22 cellular contexts compared by ENCODE assay signal in the genomic region with DNA sequence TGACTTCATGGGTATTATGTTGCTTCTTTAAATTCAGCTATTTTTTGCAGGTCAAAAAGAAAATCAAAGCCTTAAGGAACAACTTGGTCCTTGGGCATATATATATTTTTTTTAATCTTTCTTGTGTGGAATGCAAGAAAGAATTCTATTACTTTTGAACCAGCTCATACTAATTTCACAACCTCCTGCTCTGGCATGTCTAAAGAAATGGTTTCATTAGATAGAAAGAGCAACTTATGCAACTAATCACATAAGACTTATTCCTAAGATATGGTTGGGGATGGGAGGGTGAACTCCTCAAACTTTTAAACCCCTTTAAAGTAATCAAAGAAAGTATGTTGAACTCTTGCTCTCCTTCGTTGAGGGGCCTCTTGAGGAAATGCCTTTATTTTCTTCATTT.
"Had no signal": no experiment of that assay in that cellular context is flagged by ENCODE, and none has a peak within 500 bp of the region (broad histone marks: within the 10 kb centered on the region; RNA-seq: fewer than 3 reads in every experiment).

No MANE protein-coding gene starts in this region.

- FAIRE-seq: bronchial epithelial cell had no signal

- H3K27me3 ChIP-seq: gastroesophageal sphincter, heart right ventricle, neural progenitor cell, right lobe of liver, spleen, testis, upper lobe of right lung had no signal

- H3K9ac ChIP-seq: neural progenitor cell had no signal

- H3K4me1 ChIP-seq: heart right ventricle, neural progenitor cell, prostate gland, spleen, testis, upper lobe of right lung had no signal

- H3K36me3 ChIP-seq: gastroesophageal sphincter, heart right ventricle, neural progenitor cell, prostate gland, right lobe of liver, spleen, upper lobe of right lung had no signal

- H3K4me3 ChIP-seq: gastroesophageal sphincter, heart right ventricle, mucosa of descending colon, neural progenitor cell, prostate gland, right lobe of liver, spleen, testis, upper lobe of right lung had no signal

- ATAC-seq: activated CD4-positive, alpha-beta T cell treated with anti-CD3 and anti-CD28 coated beads for 36 hours; activated T-helper 17 cell treated with anti-CD3 and anti-CD28 coated beads, Interleukin-2, amount 50 U/mL, for 72 hours; effector memory CD8-positive, alpha-beta T cell; gastroesophageal sphincter; heart right ventricle; mucosa of descending colon; right lobe of liver; SK-N-SH treated with all-trans-retinoic acid at 6 μM for 48 hours; stimulated activated memory B cell treated with anti-CD40 and anti-IgM and Interleukin-4, amounts not matched to agents 10 μg/mL and 1 μg/mL and 100 μg/mL, for 72 hours; T-cell; upper lobe of right lung; WTC11 had no signal

- H3K27me3 Mint-ChIP-seq: activated CD4-positive, alpha-beta memory T cell treated with anti-CD3 and anti-CD28 coated beads for 36 hours; activated T-helper 17 cell treated with anti-CD3 and anti-CD28 coated beads, Interleukin-2, amount 50 U/mL, for 72 hours; effector memory CD8-positive, alpha-beta T cell; T-cell had no signal

- H3K4me2 ChIP-seq: neural progenitor cell had no signal

- H3K36me3 Mint-ChIP-seq: activated CD4-positive, alpha-beta memory T cell treated with anti-CD3 and anti-CD28 coated beads for 36 hours; naive B cell; neural progenitor cell; stimulated activated memory B cell treated with anti-CD40 and anti-IgM and Interleukin-4, amounts not matched to agents 10 μg/mL and 1 μg/mL and 100 μg/mL, for 72 hours; T-cell; WTC11 had no signal

- H3K9me3 Mint-ChIP-seq: activated CD4-positive, alpha-beta memory T cell treated with anti-CD3 and anti-CD28 coated beads for 36 hours; activated naive CD4-positive, alpha-beta T cell treated with anti-CD3 and anti-CD28 coated beads for 36 hours; activated T-helper 17 cell treated with anti-CD3 and anti-CD28 coated beads, Interleukin-2, amount 50 U/mL, for 72 hours; effector memory CD8-positive, alpha-beta T cell; neural progenitor cell; stimulated activated memory B cell treated with anti-CD40 and anti-IgM and Interleukin-4, amounts not matched to agents 10 μg/mL and 1 μg/mL and 100 μg/mL, for 72 hours had no signal

- H3K4me1 Mint-ChIP-seq: activated CD4-positive, alpha-beta T cell treated with anti-CD3 and anti-CD28 coated beads for 36 hours; activated T-helper 17 cell treated with anti-CD3 and anti-CD28 coated beads, Interleukin-2, amount 50 U/mL, for 72 hours; naive B cell; neural progenitor cell; stimulated activated memory B cell treated with anti-CD40 and anti-IgM and Interleukin-4, amounts not matched to agents 10 μg/mL and 1 μg/mL and 100 μg/mL, for 72 hours; T-cell; WTC11 had no signal

- DNase-seq: activated CD4-positive, alpha-beta memory T cell treated with anti-CD3 and anti-CD28 coated beads for 36 hours; activated CD4-positive, alpha-beta T cell treated with anti-CD3 and anti-CD28 coated beads for 36 hours; activated naive CD4-positive, alpha-beta T cell treated with anti-CD3 and anti-CD28 coated beads for 36 hours; effector memory CD8-positive, alpha-beta T cell; heart right ventricle; mesenchymal stem cell; mucosa of descending colon; naive B cell; right lobe of liver; spleen; stimulated activated CD4-positive, alpha-beta T cell treated with anti-CD3 and anti-CD28 coated beads, Interleukin-4, amount 100 ng/mL, for 4 hours; T-cell; testis; upper lobe of right lung had no signal

- H3K4me3 Mint-ChIP-seq: activated CD4-positive, alpha-beta memory T cell treated with anti-CD3 and anti-CD28 coated beads for 36 hours; activated CD4-positive, alpha-beta T cell treated with anti-CD3 and anti-CD28 coated beads for 36 hours; activated naive CD4-positive, alpha-beta T cell treated with anti-CD3 and anti-CD28 coated beads for 36 hours; activated T-helper 17 cell treated with anti-CD3 and anti-CD28 coated beads, Interleukin-2, amount 50 U/mL, for 72 hours; effector memory CD8-positive, alpha-beta T cell; naive B cell; neural progenitor cell; stimulated activated memory B cell treated with anti-CD40 and anti-IgM and Interleukin-4, amounts not matched to agents 10 μg/mL and 1 μg/mL and 100 μg/mL, for 72 hours; T-cell; WTC11 had no signal

- H3K27ac ChIP-seq: gastroesophageal sphincter, heart right ventricle, neural progenitor cell, prostate gland, right lobe of liver, spleen, testis, upper lobe of right lung had no signal

- H2AFZ ChIP-seq: neural progenitor cell had no signal

- H3K9me3 ChIP-seq: gastroesophageal sphincter, mucosa of descending colon, prostate gland, right lobe of liver, spleen, testis, upper lobe of right lung had no signal

- H3K27ac Mint-ChIP-seq: activated CD4-positive, alpha-beta memory T cell treated with anti-CD3 and anti-CD28 coated beads for 36 hours; activated CD4-positive, alpha-beta T cell treated with anti-CD3 and anti-CD28 coated beads for 36 hours; activated naive CD4-positive, alpha-beta T cell treated with anti-CD3 and anti-CD28 coated beads for 36 hours; activated T-helper 17 cell treated with anti-CD3 and anti-CD28 coated beads, Interleukin-2, amount 50 U/mL, for 72 hours; effector memory CD8-positive, alpha-beta T cell; naive B cell; neural progenitor cell; stimulated activated memory B cell treated with anti-CD40 and anti-IgM and Interleukin-4, amounts not matched to agents 10 μg/mL and 1 μg/mL and 100 μg/mL, for 72 hours; T-cell; WTC11 had no signal
